In genomic region chr21:42474982-42475381, GRCh38 we compare ENCODE assay signal across 14 cellular contexts. TPM values are rescaled to one million over a fixed set of nuclear protein-coding genes. Genes with fewer than 3 reads are reported as not detected.
A peak's percentile ranks its signal among the peaks of the same experiment; 100 is the strongest.
DNase-seq lines count a peak whose midpoint lies in the region; ATAC-seq, FAIRE-seq and TF ChIP-seq lines count a peak whose summit lies in the region.
"Had no signal": no experiment of that assay in that cellular context is flagged by ENCODE, and none has a peak within 500 bp of the region (broad histone marks: within the 10 kb centered on the region; RNA-seq: fewer than 3 reads in every experiment).

No MANE protein-coding gene starts in this region.

- no peak overlapping the region for H2AFZ ChIP-seq in PC-3 (ENCODE audit: low read length)

- CTCF ChIA-PET in PC-3 (lab: Charles Lee) = interaction anchor here (0.5 to 0.7 kb wide), 2 partner anchors 8 to 53 kb away, joined by 4 to 9 read pairs; no protein-coding TSS in a partner anchor

- BruUV-seq in PC-3 (replicated peaks; lab: Mats Ljungman, UMichigan) = no TSS peak

- H3K9ac ChIP-seq in PC-3 (ENCODE audit: low read length) (no peak overlapping the region), duodenal mucosa (ENCODE audit: low read depth in 1 of 2, low read length in 2 of 2) (peak overlapping the region; percentile 12 to 44)

- no peaks in the 10 kb centered on the region for H3K36me3 Mint-ChIP-seq in naive B cell
- H3K36me3 Mint-ChIP-seq: naive thymus-derived CD4-positive, alpha-beta T cell had no signal

- H4K20me1 ChIP-seq in PC-3 (ENCODE audit: low read length) = no peaks in the 10 kb centered on the region

- H3K27me3 Mint-ChIP-seq in naive B cell = peaks cover 0 to 28% (median 20%) of the 10 kb centered on the region in 3 donors

- H3K79me2 ChIP-seq in PC-3 (ENCODE audit: low read length) = no peaks in the 10 kb centered on the region

- H3K4me3 Mint-ChIP-seq in naive B cell = no peak overlapping the region
- H3K4me3 Mint-ChIP-seq: naive thymus-derived CD4-positive, alpha-beta T cell had no signal

- no peaks in the 10 kb centered on the region for H3F3A ChIP-seq in PC-3 (ENCODE audit: low read length, unreplicated experiment)

- no peaks in the 10 kb centered on the region for H3K27me3 ChIP-seq in PC-3 (ENCODE audit: low read length)
- H3K27me3 ChIP-seq in duodenal mucosa (ENCODE audit: control insufficient read depth in 1 of 2, insufficient read depth in 2 of 2, low read length in 2 of 2) = no peaks in the 10 kb centered on the region
- H3K27me3 ChIP-seq: dorsolateral prefrontal cortex had no signal

- peak overlapping the region; percentile 56; the same call in 1 of the 2 replicates for H3K4me2 ChIP-seq in PC-3 (ENCODE audit: low read length)

- POLR2A ChIA-PET in PC-3 (lab: Charles Lee; ENCODE audit: unreplicated experiment) = interaction anchor here (0.5 to 0.7 kb wide), 2 partner anchors 22 to 837 kb away, joined by 3 to 4 read pairs; no protein-coding TSS in a partner anchor

- FAIRE-seq in D721Med (lab: Jason Lieb, UNC) = no peak

- H3K27ac Mint-ChIP-seq in naive B cell = peak overlapping the region in 5 of 6 donors; percentile 24 to 96 (median 86)

- TF ChIP-seq CTCF in PC-3 (conservative IDR thresholded peaks at IDR 0.05; ENCODE audit: low read depth, low read length) = no peak
- TF ChIP-seq CTCF in D721Med (IDR thresholded peaks at IDR 0.05; ENCODE audit: insufficient read depth, missing control alignments) = no peak

- peaks cover 18% of the 10 kb centered on the region for H3K4me1 ChIP-seq in PC-3 (ENCODE audit: insufficient read depth, low read length)
- H3K4me1 ChIP-seq in duodenal mucosa (ENCODE audit: control insufficient read depth in 1 of 2, insufficient read depth in 2 of 2, low read length in 2 of 2) = peaks cover 24% of the 10 kb centered on the region in 2 donors

- H3K4me1 Mint-ChIP-seq in naive B cell = peaks cover 0 to 10% (median 0%) of the 10 kb centered on the region in 3 donors

- ATAC-seq in PC-3 (no peak), naive B cell (ENCODE audit: low read depth in 2 of 2) (no peak), GM18502 (IDR thresholded peaks at IDR 0.05; ENCODE audit: poor library complexity, unreplicated experiment) (no peak), GM18519 (IDR thresholded peaks at IDR 0.05; ENCODE audit: low FRiP score, unreplicated experiment) (no peak)
- ATAC-seq: left ventricle myocardium superior had no signal

- intact Hi-C loops in PC-3 (cut with micrococcal nuclease) = no loop called here
- intact Hi-C loops in cardiac septum (cut with DNase I) = no loop called here

- H3K9me3 Mint-ChIP-seq in naive B cell = no peaks in the 10 kb centered on the region
- H3K9me3 Mint-ChIP-seq: naive thymus-derived CD4-positive, alpha-beta T cell had no signal

- H3K9me3 ChIP-seq in PC-3 (ENCODE audit: low read length) (no peaks in the 10 kb centered on the region), duodenal mucosa (ENCODE audit: control insufficient read depth in 1 of 2, low read length in 2 of 2) (no peaks in the 10 kb centered on the region)
- H3K9me3 ChIP-seq: prostate gland had no signal

- no peaks in the 10 kb centered on the region for H3K9me2 ChIP-seq in PC-3 (replicated peaks; ENCODE audit: low read length)

- H3K36me3 ChIP-seq in PC-3 (ENCODE audit: low read depth, low read length) = no peaks in the 10 kb centered on the region
- H3K36me3 ChIP-seq in duodenal mucosa (ENCODE audit: control insufficient read depth in 1 of 2, insufficient read depth in 2 of 2, low read length in 2 of 2) = no peaks in the 10 kb centered on the region
- H3K36me3 ChIP-seq: prostate gland had no signal

- H3K27ac ChIP-seq in PC-3 (ENCODE audit: low read length) = peak overlapping the region; percentile 71
- H3K27ac ChIP-seq in duodenal mucosa (ENCODE audit: low read depth, low read length) = no peak overlapping the region
- H3K27ac ChIP-seq: dorsolateral prefrontal cortex, prostate gland had no signal

- H3K4me3 ChIP-seq in PC-3 (ENCODE audit: low read length) (no peak overlapping the region), duodenal mucosa (ENCODE audit: low read depth in 1 of 2, low read length in 2 of 2) (no peak overlapping the region)
- H3K4me3 ChIP-seq: dorsolateral prefrontal cortex, prostate gland had no signal

- peak; percentile 20 for DNase-seq in EL
- no peak for DNase-seq in PC-3
- no peak for DNase-seq in naive B cell
- DNase-seq in cardiac septum (ENCODE audit: low spot score) = no peak
- no peak for DNase-seq in D721Med (ENCODE audit: insufficient read length, low spot score)
- DNase-seq: activated naive CD4-positive, alpha-beta T cell; left ventricle myocardium superior; NCI-H187 had no signal

RNA-seq across cellular contexts. Expression of gene RSPH1, which starts 21.0 kb away (rescaled TPM):
- total RNA-seq in PC-3 (2014; rRNA removed) (0.51 and 0.98 TPM in 2 replicates), cardiac septum (not detected)
- not detected for polyA plus RNA-seq in naive B cell (ENCODE audit: low read depth in 6 of 6)
- total RNA-seq: left ventricle myocardium superior had no signal
- polyA plus RNA-seq: naive thymus-derived CD4-positive, alpha-beta T cell had no signal

RNA-seq across cellular contexts. Expression of gene SLC37A1, which starts 38.7 kb away (rescaled TPM):
- 34.2 and 38.3 TPM in 2 replicates for total RNA-seq in PC-3 (2014; rRNA removed)
- 10 to 100 TPM in 4 of 6 donors, 1 to 10 TPM in 2; 4.9 to 15.7 (median 11.2) TPM for polyA plus RNA-seq in naive B cell (ENCODE audit: low read depth in 6 of 6)
- 6.7 TPM for total RNA-seq in cardiac septum
